In the genomic region with DNA sequence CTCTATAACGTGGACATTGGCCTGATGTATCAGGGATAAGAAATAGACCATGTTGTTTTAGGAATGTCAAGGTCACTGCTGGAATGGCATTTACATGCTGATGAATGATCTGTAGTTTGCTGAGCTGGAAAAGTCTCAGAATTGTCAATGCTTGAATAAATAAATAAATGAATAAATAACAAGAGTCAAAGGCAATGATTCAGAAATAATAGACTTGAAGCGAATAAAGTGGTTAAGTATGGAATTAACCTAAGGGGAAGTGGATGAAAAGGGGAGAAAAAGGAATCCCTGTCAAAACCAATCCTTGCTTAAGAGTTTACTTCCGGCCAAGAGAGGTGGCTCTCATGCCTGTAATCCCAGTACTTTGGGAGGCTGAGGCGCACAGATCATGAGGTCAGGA, we compare ENCODE assay signal across 17 cellular contexts.
DNase-seq lines count a peak whose midpoint lies in the region; ATAC-seq, FAIRE-seq and TF ChIP-seq lines count a peak whose summit lies in the region.
"Had no signal": no experiment of that assay in that cellular context is flagged by ENCODE, and none has a peak within 500 bp of the region (broad histone marks: within the 10 kb centered on the region; RNA-seq: fewer than 3 reads in every experiment).

No MANE protein-coding gene starts in this region.

- no peak overlapping the region for H3K18ac ChIP-seq in H9 (ENCODE audit: insufficient read length, low read depth, low read length)

- no CpG with 5 or more reads among the region's 4 CpGs for WGBS in H9 (ENCODE audit: extremely low coverage, insufficient read length, low lambda C conversion rate)

- no peak overlapping the region for H3K27ac ChIP-seq in astrocyte (ENCODE audit: low read depth, low read length)
- no peak overlapping the region for H3K27ac ChIP-seq in H9 (ENCODE audit: insufficient read length, low read depth, low read length)
- H3K27ac ChIP-seq: GM23248 had no signal

- no peaks in the 10 kb centered on the region for H3K27me3 ChIP-seq in astrocyte (ENCODE audit: insufficient read depth, low read length)
- no peaks in the 10 kb centered on the region for H3K27me3 ChIP-seq in H9 (ENCODE audit: insufficient read depth, low read length)
- H3K27me3 ChIP-seq: BLaER1 treated with 17β-estradiol and CSF1 and Interleukin-3, amounts not matched to agents 10 nM and 100 nM had no signal

- H3K4me2 ChIP-seq in astrocyte (ENCODE audit: low read length): no peak overlapping the region
- no peak overlapping the region for H3K4me2 ChIP-seq in H9 (ENCODE audit: insufficient read depth, insufficient read length, low read length)

- H3K4me3 Mint-ChIP-seq in astrocyte (ENCODE audit: unreplicated experiment) (no peak overlapping the region), H9 (no peak overlapping the region)
- H3K4me3 Mint-ChIP-seq: B cell; CD8-positive, alpha-beta T cell had no signal

- no peak overlapping the region for H2BK5ac ChIP-seq in H9 (ENCODE audit: insufficient read length, low read length)

- H2AFZ ChIP-seq in astrocyte (ENCODE audit: low read depth, low read length) (no peak overlapping the region), H9 (ENCODE audit: low read length) (no peak overlapping the region)
- H2AFZ ChIP-seq: GM23248 had no signal

- H4K91ac ChIP-seq in H9 (ENCODE audit: insufficient read length, low read depth, low read length): no peak overlapping the region

- TF ChIP-seq CTCF in astrocyte (IDR thresholded peaks at IDR 0.05; ENCODE audit: insufficient read depth, low read depth, low read length): no peak
- no peak for TF ChIP-seq CTCF in H9 (conservative IDR thresholded peaks at IDR 0.05)

- FAIRE-seq in astrocyte (lab: Jason Lieb, UNC): no peak
- FAIRE-seq: GM12878, GM19239 had no signal

- H3K9me3 Mint-ChIP-seq in astrocyte (ENCODE audit: unreplicated experiment) (no peaks in the 10 kb centered on the region), H9 (no peaks in the 10 kb centered on the region)

- no peak overlapping the region for H4K8ac ChIP-seq in H9 (replicated peaks; ENCODE audit: insufficient read length, low read depth, low read length)

- ATAC-seq in HG02623 (IDR thresholded peaks at IDR 0.05; ENCODE audit: unreplicated experiment) (no peak), GM18909 (IDR thresholded peaks at IDR 0.05; ENCODE audit: poor library complexity, unreplicated experiment) (no peak), GM18867 (IDR thresholded peaks at IDR 0.05; ENCODE audit: unreplicated experiment) (no peak)
- ATAC-seq: CD8-positive, alpha-beta T cell; GM12878 had no signal

- H3K79me2 ChIP-seq in astrocyte (ENCODE audit: insufficient read depth, low read length): no peaks in the 10 kb centered on the region
- no peaks in the 10 kb centered on the region for H3K79me2 ChIP-seq in H9 (ENCODE audit: insufficient read depth, low read length)

- H3K4me1 ChIP-seq in astrocyte (ENCODE audit: insufficient read depth, low read length) (peaks cover 2% of the 10 kb centered on the region), H9 (ENCODE audit: insufficient read depth, low read length) (no peaks in the 10 kb centered on the region; the same call in 1 of the 2 replicates)

- no peaks in the 10 kb centered on the region for H4K20me1 ChIP-seq in astrocyte (ENCODE audit: insufficient read depth, low read length)
- no peaks in the 10 kb centered on the region for H4K20me1 ChIP-seq in H9 (ENCODE audit: control insufficient read depth, insufficient read depth, insufficient read length)
- H4K20me1 ChIP-seq: BLaER1 treated with 17β-estradiol and CSF1 and Interleukin-3, amounts not matched to agents 10 nM and 100 nM had no signal

- no peaks in the 10 kb centered on the region for H3K36me3 ChIP-seq in astrocyte (ENCODE audit: insufficient read depth, low read length)
- H3K36me3 ChIP-seq: BLaER1 treated with 17β-estradiol and CSF1 and Interleukin-3, amounts not matched to agents 10 nM and 100 nM had no signal

- H2BK20ac ChIP-seq in H9 (ENCODE audit: low read depth, low read length, poor library complexity, severe bottlenecking): no peak overlapping the region

- no peak overlapping the region for H3K4ac ChIP-seq in H9 (ENCODE audit: low read depth, low read length)

- H3K27ac Mint-ChIP-seq in astrocyte (ENCODE audit: unreplicated experiment) (peak overlapping the region; percentile 93), H9 (no peak overlapping the region)
- H3K27ac Mint-ChIP-seq: B cell; CD8-positive, alpha-beta T cell had no signal

- H3K4me1 Mint-ChIP-seq in astrocyte (ENCODE audit: low read depth, unreplicated experiment) (peaks cover 16% of the 10 kb centered on the region), H9 (peaks cover 0 to 3% of the 10 kb centered on the region in 2 experiments; a peak in 1 of 4 replicates)
- H3K4me1 Mint-ChIP-seq: B cell had no signal

- no peak overlapping the region for H3K23ac ChIP-seq in H9 (ENCODE audit: insufficient read length, low read depth, low read length)

- H3K79me1 ChIP-seq in H9 (ENCODE audit: insufficient read depth, low read depth, low read length, poor library complexity, severe bottlenecking): no peaks in the 10 kb centered on the region

- no peak overlapping the region for H3T11ph ChIP-seq in H9 (ENCODE audit: low read length)

- H3K36me3 Mint-ChIP-seq in astrocyte (ENCODE audit: low read depth, unreplicated experiment) (no peaks in the 10 kb centered on the region), H9 (ENCODE audit: insufficient read depth in 1 of 3, low read depth in 3 of 3) (no peaks in the 10 kb centered on the region)
- H3K36me3 Mint-ChIP-seq: CD8-positive, alpha-beta T cell had no signal

- no peak overlapping the region for H2BK15ac ChIP-seq in H9 (ENCODE audit: low read depth, low read length)

- H3K14ac ChIP-seq in H9 (ENCODE audit: insufficient read depth, low read length): no peak overlapping the region

- H4K5ac ChIP-seq in H9 (ENCODE audit: insufficient read length, low read depth, low read length): no peak overlapping the region

- H3K9ac ChIP-seq in astrocyte (ENCODE audit: low read length) (no peak overlapping the region), H9 (ENCODE audit: extremely low read depth, insufficient read length, low read length) (no peak overlapping the region)
- H3K9ac ChIP-seq: BLaER1 treated with 17β-estradiol and CSF1 and Interleukin-3, amounts not matched to agents 10 nM and 100 nM; GM23248 had no signal

- H2BK120ac ChIP-seq in H9 (ENCODE audit: low read depth, low read length, poor library complexity, severe bottlenecking): no peak overlapping the region

- no peak overlapping the region for H2BK12ac ChIP-seq in H9 (ENCODE audit: insufficient read length, low read depth, low read length)

- H2AK5ac ChIP-seq in H9 (ENCODE audit: insufficient read length, low read length): no peak overlapping the region

- no peaks in the 10 kb centered on the region for H3K23me2 ChIP-seq in H9 (ENCODE audit: insufficient read length, low read depth, low read length, poor library complexity, severe bottlenecking)

- peak; percentile 43 for DNase-seq in EL
- DNase-seq in astrocyte (ENCODE audit: low read depth): peak; percentile 8
- peak; percentile 37 for DNase-seq in kidney glomerular epithelial cell (lab: John Stamatoyannopoulos, UW)
- peak; percentile 83 for DNase-seq in renal cortical epithelial cell (ENCODE audit: low read depth)
- DNase-seq in H9: no peak
- DNase-seq: CD8-positive, alpha-beta T cell; GM23248; HCEC 1CT; Kasumi-1; KG1 had no signal

- no peak overlapping the region for H3K56ac ChIP-seq in H9 (ENCODE audit: insufficient read length, low read depth, low read length)

- no peaks in the 10 kb centered on the region for H3K27me3 Mint-ChIP-seq in astrocyte (ENCODE audit: low read depth, unreplicated experiment)
- H3K27me3 Mint-ChIP-seq in H9 (ENCODE audit: low read depth): no peaks in the 10 kb centered on the region
- H3K27me3 Mint-ChIP-seq: B cell had no signal

- H3K9me3 ChIP-seq in astrocyte (ENCODE audit: insufficient read depth, low read depth, low read length) (no peaks in the 10 kb centered on the region), H9 (ENCODE audit: control insufficient read depth, low read depth, low read length) (no peaks in the 10 kb centered on the region)

- no peak overlapping the region for H3K4me3 ChIP-seq in astrocyte (ENCODE audit: insufficient read depth, low read depth, low read length)
- H3K4me3 ChIP-seq: BLaER1 treated with 17β-estradiol and CSF1 and Interleukin-3, amounts not matched to agents 10 nM and 100 nM; GM12878; GM23248 had no signal
